ENCODE assay signal across 10 cellular contexts in genomic region chrX:13076176-13076956, GRCh38. TPM values are rescaled to one million over a fixed set of nuclear protein-coding genes. Genes with fewer than 3 reads are reported as not detected.
DNase-seq lines count a peak whose midpoint lies in the region; ATAC-seq and TF ChIP-seq lines count a peak whose summit lies in the region.
"Had no signal": no experiment of that assay in that cellular context is flagged by ENCODE, and none has a peak within 500 bp of the region (broad histone marks: within the 10 kb centered on the region; RNA-seq: fewer than 3 reads in every experiment).

No MANE protein-coding gene starts in this region.

- H3K4me1 Mint-ChIP-seq in T-helper 1 cell treated with Interleukin-12 subunit alpha and Interleukin-12 subunit beta and Interleukin-4 antibody, amounts not matched to agents 30 μg/mL and 1 μg/mL, for 36 hours (ENCODE audit: low read depth), result peaks cover 50% of the 10 kb centered on the region
- H3K4me1 Mint-ChIP-seq in nephron progenitor cell, result peaks cover 15% of the 10 kb centered on the region

- no peak for TF ChIP-seq CTCF in nephron progenitor cell (IDR thresholded peaks at IDR 0.05)

- H3K9me3 Mint-ChIP-seq in T-helper 1 cell treated with Interleukin-12 subunit alpha and Interleukin-12 subunit beta and Interleukin-4 antibody, amounts not matched to agents 30 μg/mL and 1 μg/mL, for 36 hours, result peaks cover 5% of the 10 kb centered on the region
- peaks cover 57% of the 10 kb centered on the region for H3K9me3 Mint-ChIP-seq in nephron progenitor cell

- peak overlapping the region; percentile 87 for H3K27ac Mint-ChIP-seq in T-helper 1 cell treated with Interleukin-12 subunit alpha and Interleukin-12 subunit beta and Interleukin-4 antibody, amounts not matched to agents 30 μg/mL and 1 μg/mL, for 36 hours
- H3K27ac Mint-ChIP-seq in nephron progenitor cell, result no peak overlapping the region

- no peaks in the 10 kb centered on the region for H3K27me3 Mint-ChIP-seq in T-helper 1 cell treated with Interleukin-12 subunit alpha and Interleukin-12 subunit beta and Interleukin-4 antibody, amounts not matched to agents 30 μg/mL and 1 μg/mL, for 36 hours (ENCODE audit: low read depth)
- H3K27me3 Mint-ChIP-seq in nephron progenitor cell (ENCODE audit: low read depth, poor library complexity), result peaks cover 7% of the 10 kb centered on the region

- DNase-seq in renal cortical epithelial cell (ENCODE audit: low read depth), result peak; percentile 20
- no peak for DNase-seq in HCEC 1CT
- DNase-seq in nephron progenitor cell, result no peak
- DNase-seq in DMS79 (lab: John Stamatoyannopoulos, UW), result no peak
- DNase-seq: hypothalamus, pancreas had no signal

- peaks cover 8% of the 10 kb centered on the region for H3K36me3 Mint-ChIP-seq in T-helper 1 cell treated with Interleukin-12 subunit alpha and Interleukin-12 subunit beta and Interleukin-4 antibody, amounts not matched to agents 30 μg/mL and 1 μg/mL, for 36 hours (ENCODE audit: low read depth)
- no peaks in the 10 kb centered on the region for H3K36me3 Mint-ChIP-seq in nephron progenitor cell (ENCODE audit: low read depth)

- H3K4me3 Mint-ChIP-seq in T-helper 1 cell treated with Interleukin-12 subunit alpha and Interleukin-12 subunit beta and Interleukin-4 antibody, amounts not matched to agents 30 μg/mL and 1 μg/mL, for 36 hours, result no peak overlapping the region
- H3K4me3 Mint-ChIP-seq in nephron progenitor cell, result no peak overlapping the region

- ATAC-seq in GM18873 (IDR thresholded peaks at IDR 0.05; ENCODE audit: low FRiP score, unreplicated experiment), result peak; percentile 44
- ATAC-seq in HG02852 (IDR thresholded peaks at IDR 0.05; ENCODE audit: unreplicated experiment), result peak; percentile 54
- ATAC-seq: pancreas had no signal

RNA-seq across cellular contexts. Expression of gene FAM9C, which starts 31.9 kb away (rescaled TPM):
- total RNA-seq in renal cortical epithelial cell, result not detected in 2 replicates
- total RNA-seq: bronchial epithelial cell, pancreas had no signal
